24 cellular contexts compared by ENCODE assay signal in the genomic region with DNA sequence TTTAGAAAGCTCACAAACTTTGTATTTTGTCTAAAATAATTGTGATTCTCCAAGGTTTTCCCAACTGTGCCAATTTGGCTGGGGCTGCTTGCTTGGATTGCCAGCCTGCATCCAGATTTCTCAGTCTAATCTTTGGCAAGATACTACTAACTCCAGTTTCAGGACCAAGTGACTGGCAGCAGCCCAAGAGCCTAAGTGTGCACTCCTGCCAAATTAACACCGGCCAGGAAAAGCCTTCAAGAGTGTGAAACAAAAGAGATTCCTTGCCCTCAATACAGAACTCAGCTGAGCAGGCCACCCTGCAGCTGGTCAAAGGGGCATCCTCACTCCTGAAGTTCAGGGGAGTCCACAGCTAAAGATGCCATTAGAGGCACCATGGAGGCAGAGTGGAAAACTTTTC.
A peak's percentile ranks its signal among the peaks of the same experiment; 100 is the strongest.
DNase-seq lines count a peak whose midpoint lies in the region; TF ChIP-seq lines count a peak whose summit lies in the region.
"Had no signal": no experiment of that assay in that cellular context is flagged by ENCODE, and none has a peak within 500 bp of the region (broad histone marks: within the 10 kb centered on the region; RNA-seq: fewer than 3 reads in every experiment).

No MANE protein-coding gene starts in this region.

- H3K27me3 Mint-ChIP-seq in Caco-2 (ENCODE audit: insufficient read depth, unreplicated experiment): no peaks in the 10 kb centered on the region
- H3K27me3 Mint-ChIP-seq: central memory CD8-positive, alpha-beta T cell; type B pancreatic cell had no signal

- H4K91ac ChIP-seq in neuronal stem cell (ENCODE audit: low read depth, low read length, poor library complexity): no peak overlapping the region

- no peak overlapping the region for H3K4me2 ChIP-seq in neuronal stem cell (ENCODE audit: insufficient read depth, low read length, poor library complexity, severe bottlenecking)

- H3K4me1 ChIP-seq in esophagus muscularis mucosa: peaks cover 3 to 33% (median 31%) of the 10 kb centered on the region in 4 donors
- no peaks in the 10 kb centered on the region for H3K4me1 ChIP-seq in neuronal stem cell (ENCODE audit: control insufficient read depth in 2 of 2, insufficient read depth in 1 of 2, low read depth in 1 of 2, low read length in 2 of 2)
- no peaks in the 10 kb centered on the region for H3K4me1 ChIP-seq in Caco-2
- peaks cover 0 to 7% (median 0%) of the 10 kb centered on the region in 4 donors for H3K4me1 ChIP-seq in tibial artery
- H3K4me1 ChIP-seq: heart left ventricle, parathyroid adenoma had no signal

- POLR2A ChIA-PET in Caco-2 (lab: Charles Lee): no interaction called here

- no peak overlapping the region for H3K9ac ChIP-seq in neuronal stem cell (ENCODE audit: low read depth, low read length, poor library complexity)
- H3K9ac ChIP-seq: parathyroid adenoma had no signal

- no peaks in the 10 kb centered on the region for H3K36me3 Mint-ChIP-seq in Caco-2 (ENCODE audit: insufficient read depth, unreplicated experiment)
- H3K36me3 Mint-ChIP-seq: naive thymus-derived CD8-positive, alpha-beta T cell; type B pancreatic cell had no signal

- H3K27me3 ChIP-seq in esophagus muscularis mucosa: no peaks in the 10 kb centered on the region
- H3K27me3 ChIP-seq in neuronal stem cell (ENCODE audit: control insufficient read depth in 3 of 3, insufficient read depth in 3 of 3, low read depth in 1 of 3, low read length in 3 of 3): no peaks in the 10 kb centered on the region
- H3K27me3 ChIP-seq in Caco-2 (replicated peaks; ENCODE audit: control insufficient read depth, insufficient read depth, low read length): no peaks in the 10 kb centered on the region
- H3K27me3 ChIP-seq in tibial artery: no peaks in the 10 kb centered on the region
- H3K27me3 ChIP-seq: heart left ventricle had no signal

- H4K8ac ChIP-seq in neuronal stem cell (ENCODE audit: low read depth, low read length): no peak overlapping the region

- H3K4me1 Mint-ChIP-seq in Caco-2 (ENCODE audit: low read depth, unreplicated experiment): peaks cover 5% of the 10 kb centered on the region
- H3K4me1 Mint-ChIP-seq: activated CD4-positive, alpha-beta T cell treated with anti-CD3 and anti-CD28 coated beads, Interleukin-2, amount 10 ng/mL, durations not matched to agents 7 days and 5 days; central memory CD8-positive, alpha-beta T cell; naive thymus-derived CD8-positive, alpha-beta T cell had no signal

- no peak overlapping the region for H3K4me3 Mint-ChIP-seq in Caco-2 (ENCODE audit: unreplicated experiment)
- H3K4me3 Mint-ChIP-seq: activated CD4-positive, alpha-beta T cell treated with anti-CD3 and anti-CD28 coated beads, Interleukin-2, amount 10 ng/mL, durations not matched to agents 7 days and 5 days; central memory CD8-positive, alpha-beta T cell; naive thymus-derived CD8-positive, alpha-beta T cell; type B pancreatic cell had no signal

- no peak overlapping the region for H2BK120ac ChIP-seq in neuronal stem cell (ENCODE audit: low read depth, low read length)

- TF ChIP-seq POLR2A in esophagus muscularis mucosa (IDR thresholded peaks at IDR 0.05; ENCODE audit: low read depth): no peak

- peak overlapping the region; percentile 84 for H2BK12ac ChIP-seq in neuronal stem cell (ENCODE audit: low read length)

- intact Hi-C loops in esophagus muscularis mucosa (cut with DNase I) (no loop called here), Caco-2 (cut with micrococcal nuclease; ENCODE audit: unreplicated experiment) (no loop called here), tibial artery (cut with DNase I; ENCODE audit: low total_unique reads) (no loop called here)

- H3K4ac ChIP-seq in neuronal stem cell (ENCODE audit: low read length): no peak overlapping the region

- no peak overlapping the region for H3K23ac ChIP-seq in neuronal stem cell (ENCODE audit: low read depth, low read length, poor library complexity)

- 40% methylated on average over 1 of the region's 1 CpG for WGBS in esophagus muscularis mucosa
- WGBS in neuronal stem cell (ENCODE audit: extremely low coverage in 2 of 2, insufficient read length in 2 of 2, insufficient replicate concordance in 1 of 2), 2 donors: no CpG with 5 or more reads among the region's 1 CpG

- CTCF ChIA-PET in Caco-2 (lab: Charles Lee): no interaction called here

- H2BK15ac ChIP-seq in neuronal stem cell (ENCODE audit: low read length): no peak overlapping the region

- H3K14ac ChIP-seq in neuronal stem cell (ENCODE audit: low read length): no peak overlapping the region

- H3K27ac Mint-ChIP-seq in Caco-2 (ENCODE audit: unreplicated experiment): no peak overlapping the region
- H3K27ac Mint-ChIP-seq: activated CD4-positive, alpha-beta T cell treated with anti-CD3 and anti-CD28 coated beads, Interleukin-2, amount 10 ng/mL, durations not matched to agents 7 days and 5 days; naive thymus-derived CD8-positive, alpha-beta T cell; type B pancreatic cell had no signal

- H3K9me3 Mint-ChIP-seq in Caco-2 (ENCODE audit: unreplicated experiment): peaks cover 12% of the 10 kb centered on the region
- H3K9me3 Mint-ChIP-seq: type B pancreatic cell had no signal

- H2AK5ac ChIP-seq in neuronal stem cell (ENCODE audit: low read depth, low read length): no peak overlapping the region

- no peak overlapping the region for H3K4me3 ChIP-seq in esophagus muscularis mucosa
- no peak overlapping the region for H3K4me3 ChIP-seq in neuronal stem cell (ENCODE audit: low read length in 2 of 2)
- no peak overlapping the region for H3K4me3 ChIP-seq in Caco-2 (ENCODE audit: low read depth, low read length)
- H3K4me3 ChIP-seq in tibial artery: no peak overlapping the region
- H3K4me3 ChIP-seq: heart left ventricle had no signal

- H3K18ac ChIP-seq in neuronal stem cell (ENCODE audit: low read length): no peak overlapping the region

- no TSS peak for BruUV-seq in Caco-2 (replicated peaks; lab: Mats Ljungman, UMichigan)

- no peak for TF ChIP-seq CTCF in esophagus muscularis mucosa (IDR thresholded peaks at IDR 0.05)
- no peak for TF ChIP-seq CTCF in Caco-2 (IDR thresholded peaks at IDR 0.05; ENCODE audit: insufficient read depth in 1 of 2, low read depth in 1 of 2, low read length in 1 of 2, severe bottlenecking in 1 of 2, unreplicated experiment in 1 of 2)
- no peak for TF ChIP-seq CTCF in tibial artery (IDR thresholded peaks at IDR 0.05)

- H2AFZ ChIP-seq in neuronal stem cell (ENCODE audit: low read length): no peak overlapping the region
- H2AFZ ChIP-seq: parathyroid adenoma had no signal

- H3K9me3 ChIP-seq in esophagus muscularis mucosa: no peaks in the 10 kb centered on the region
- no peaks in the 10 kb centered on the region for H3K9me3 ChIP-seq in neuronal stem cell (replicated peaks in 1 of 2; ENCODE audit: control insufficient read depth in 2 of 2, insufficient read depth in 1 of 2, low read depth in 1 of 2, low read length in 2 of 2)
- no peaks in the 10 kb centered on the region; the same call in 1 of the 2 replicates for H3K9me3 ChIP-seq in Caco-2
- peaks cover 0 to 3% (median 0%) of the 10 kb centered on the region in 3 donors for H3K9me3 ChIP-seq in tibial artery
- H3K9me3 ChIP-seq: heart left ventricle had no signal

- DNase-seq in DMS79 treated with DMSO at 0.1 percent for 48 hours (lab: John Stamatoyannopoulos, UW): peak; percentile 89
- DNase-seq in NCI-H1105 treated with DMSO at 0.1 percent for 48 hours (lab: John Stamatoyannopoulos, UW): peak; percentile 54
- DNase-seq in esophagus muscularis mucosa (ENCODE audit: extremely low spot score): no peak
- no peak for DNase-seq in neuronal stem cell (ENCODE audit: low spot score)
- DNase-seq in Caco-2: no peak
- DNase-seq in NCI-H1436 treated with DMSO at 0.1 percent for 48 hours (lab: John Stamatoyannopoulos, UW): no peak
- no peak for DNase-seq in tibial artery
- no peak for DNase-seq in NOMO-1 treated with dmso at 0.1 percent for 144 hours (lab: John Stamatoyannopoulos, UW; ENCODE audit: unreplicated experiment)
- DNase-seq: activated CD4-positive, alpha-beta T cell treated with anti-CD3 and anti-CD28 coated beads, Interleukin-2, amount 10 ng/mL, durations not matched to agents 7 days and 5 days; activated naive CD4-positive, alpha-beta T cell; activated T-cell treated with anti-CD3 and anti-CD28 coated beads, Interleukin-2, amount 50 U/mL, for 48 hours; DMS153; GDM1; IMR-90; left colon; naive thymus-derived CD8-positive, alpha-beta T cell; NCI-H1417; NCI-H2227 treated with DMSO at 0.1 percent for 48 hours; NCI-H748 treated with DMSO at 0.1 percent for 48 hours; T-helper 9 cell had no signal

- no peak overlapping the region for H2BK5ac ChIP-seq in neuronal stem cell (ENCODE audit: low read length)

- no peaks in the 10 kb centered on the region for H3K36me3 ChIP-seq in esophagus muscularis mucosa
- no peaks in the 10 kb centered on the region for H3K36me3 ChIP-seq in neuronal stem cell (replicated peaks in 1 of 2; ENCODE audit: control insufficient read depth in 2 of 2, insufficient read depth in 2 of 2, low read length in 2 of 2)
- no peaks in the 10 kb centered on the region for H3K36me3 ChIP-seq in Caco-2 (ENCODE audit: control insufficient read depth, insufficient read depth, low read length)
- no peaks in the 10 kb centered on the region for H3K36me3 ChIP-seq in tibial artery
- H3K36me3 ChIP-seq: heart left ventricle had no signal

- H3K27ac ChIP-seq in esophagus muscularis mucosa (replicated peaks in 1 of 4): peak overlapping the region in 3 of 4 donors; percentile 20 to 50 (median 36)
- H3K27ac ChIP-seq in neuronal stem cell (replicated peaks; ENCODE audit: low read length): no peak overlapping the region
- H3K27ac ChIP-seq in tibial artery: no peak overlapping the region
- H3K27ac ChIP-seq: heart left ventricle, parathyroid adenoma had no signal

- H3K79me1 ChIP-seq in neuronal stem cell (ENCODE audit: low read depth, low read length): no peaks in the 10 kb centered on the region

- no peak for TF ChIP-seq EP300 in esophagus muscularis mucosa (IDR thresholded peaks at IDR 0.05)

Comparison
In these comparisons a context has a peak if more than half of its experiments do, and no peak if none do; other contexts are left out.
1. DNase-seq: peak in DMS79 treated with DMSO at 0.1 percent for 48 hours (single experiment) and NCI-H1105 treated with DMSO at 0.1 percent for 48 hours (single experiment); none in esophagus muscularis mucosa (single experiment), neuronal stem cell (single experiment), Caco-2 (0 of 2), NCI-H1436 treated with DMSO at 0.1 percent for 48 hours (single experiment), tibial artery (0 of 2) and NOMO-1 treated with dmso at 0.1 percent for 144 hours (single experiment).
2. H3K27ac ChIP-seq: peak in esophagus muscularis mucosa (3 of 4); none in neuronal stem cell (single experiment) and tibial artery (0 of 2).